ENCODE assay signal across 8 cellular contexts in the genomic region with DNA sequence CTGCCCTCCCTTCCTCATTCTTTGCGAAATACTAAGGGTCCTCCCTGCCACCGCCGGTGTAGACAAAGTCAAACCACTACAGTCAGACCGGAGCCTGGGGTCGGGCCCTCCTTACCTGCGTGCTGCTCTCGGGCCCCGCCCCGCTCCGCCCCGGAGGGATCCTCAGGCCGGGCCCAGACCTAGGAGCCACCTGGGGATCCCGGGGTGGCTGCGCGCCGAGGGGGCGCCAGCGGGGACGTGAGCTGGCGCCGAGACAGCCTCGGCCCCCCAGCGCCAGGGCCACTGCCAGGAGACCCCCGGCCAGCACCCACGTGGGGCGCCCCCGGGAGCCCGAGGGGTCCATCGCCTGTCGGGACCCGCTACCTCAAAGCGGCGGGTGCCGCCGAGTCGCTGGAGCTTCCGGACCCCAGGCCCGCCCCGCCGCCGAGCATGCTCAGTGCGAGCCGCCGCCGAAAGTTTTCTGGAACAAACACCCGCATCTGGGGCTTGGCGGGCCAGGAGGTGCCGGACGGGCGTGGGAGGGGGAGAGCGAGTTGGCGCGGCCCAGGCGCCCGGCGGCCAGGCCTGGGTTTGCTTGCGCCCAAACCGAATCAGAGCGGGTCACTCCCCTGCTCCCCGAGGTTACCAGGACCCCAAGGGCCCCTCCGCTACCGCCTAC. TPM values are rescaled to one million over a fixed set of nuclear protein-coding genes. Genes with fewer than 3 reads are reported as not detected.
DNase-seq lines count a peak whose midpoint lies in the region; ATAC-seq and TF ChIP-seq lines count a peak whose summit lies in the region.

A gene with protein sequence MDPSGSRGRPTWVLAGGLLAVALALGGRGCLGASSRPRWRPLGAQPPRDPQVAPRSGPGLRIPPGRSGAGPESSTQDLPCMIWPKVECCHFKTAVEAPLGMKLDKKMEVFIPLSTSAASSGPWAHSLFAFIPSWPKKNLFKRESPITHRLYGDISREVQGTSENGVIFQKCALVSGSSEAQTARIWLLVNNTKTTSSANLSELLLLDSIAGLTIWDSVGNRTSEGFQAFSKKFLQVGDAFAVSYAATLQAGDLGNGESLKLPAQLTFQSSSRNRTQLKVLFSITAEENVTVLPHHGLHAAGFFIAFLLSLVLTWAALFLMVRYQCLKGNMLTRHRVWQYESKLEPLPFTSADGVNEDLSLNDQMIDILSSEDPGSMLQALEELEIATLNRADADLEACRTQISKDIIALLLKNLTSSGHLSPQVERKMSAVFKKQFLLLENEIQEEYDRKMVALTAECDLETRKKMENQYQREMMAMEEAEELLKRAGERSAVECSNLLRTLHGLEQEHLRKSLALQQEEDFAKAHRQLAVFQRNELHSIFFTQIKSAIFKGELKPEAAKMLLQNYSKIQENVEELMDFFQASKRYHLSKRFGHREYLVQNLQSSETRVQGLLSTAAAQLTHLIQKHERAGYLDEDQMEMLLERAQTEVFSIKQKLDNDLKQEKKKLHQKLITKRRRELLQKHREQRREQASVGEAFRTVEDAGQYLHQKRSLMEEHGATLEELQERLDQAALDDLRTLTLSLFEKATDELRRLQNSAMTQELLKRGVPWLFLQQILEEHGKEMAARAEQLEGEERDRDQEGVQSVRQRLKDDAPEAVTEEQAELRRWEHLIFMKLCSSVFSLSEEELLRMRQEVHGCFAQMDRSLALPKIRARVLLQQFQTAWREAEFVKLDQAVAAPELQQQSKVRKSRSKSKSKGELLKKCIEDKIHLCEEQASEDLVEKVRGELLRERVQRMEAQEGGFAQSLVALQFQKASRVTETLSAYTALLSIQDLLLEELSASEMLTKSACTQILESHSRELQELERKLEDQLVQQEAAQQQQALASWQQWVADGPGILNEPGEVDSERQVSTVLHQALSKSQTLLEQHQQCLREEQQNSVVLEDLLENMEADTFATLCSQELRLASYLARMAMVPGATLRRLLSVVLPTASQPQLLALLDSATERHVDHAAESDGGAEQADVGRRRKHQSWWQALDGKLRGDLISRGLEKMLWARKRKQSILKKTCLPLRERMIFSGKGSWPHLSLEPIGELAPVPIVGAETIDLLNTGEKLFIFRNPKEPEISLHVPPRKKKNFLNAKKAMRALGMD (minus strand): TSS at position 389 of the 658 bp plus-strand sequence. CDS start 46 bp downstream, at position 343.

- peaks cover 5% of the 10 kb centered on the region for H3K4me1 Mint-ChIP-seq in activated CD4-positive, alpha-beta T cell treated with anti-CD3 and anti-CD28 coated beads, Interleukin-2, amount 10 ng/mL, durations not matched to agents 7 days and 5 days
- peaks cover 21% of the 10 kb centered on the region for H3K4me1 Mint-ChIP-seq in activated T-cell treated with anti-CD3 and anti-CD28 coated beads, Interleukin-2, amount 50 U/mL, for 72 hours (ENCODE audit: low read depth)
- peaks cover 48% of the 10 kb centered on the region for H3K4me1 Mint-ChIP-seq in nephron progenitor cell

- peak; percentile 5 for DNase-seq in activated CD4-positive, alpha-beta T cell treated with anti-CD3 and anti-CD28 coated beads, Interleukin-2, amount 50 U/mL, for 1 hour
- no peak for DNase-seq in activated CD4-positive, alpha-beta T cell treated with anti-CD3 and anti-CD28 coated beads, Interleukin-2, amount 10 ng/mL, durations not matched to agents 7 days and 5 days
- DNase-seq in activated T-cell treated with anti-CD3 and anti-CD28 coated beads, Interleukin-2, amount 50 U/mL, for 72 hours = peak; percentile 12 to 58
- peak; percentile 12 for DNase-seq in globus pallidus (ENCODE audit: low spot score)
- DNase-seq in nephron progenitor cell = peak; percentile 80
- no peak for DNase-seq in SK-N-DZ (ENCODE audit: low spot score)
- no peak for DNase-seq in effector CD8-positive, alpha-beta T cell (lab: John Stamatoyannopoulos, UW)
- DNase-seq in NCI-H128 (lab: John Stamatoyannopoulos, UW; ENCODE audit: unreplicated experiment) = no peak

- ATAC-seq in activated T-cell treated with anti-CD3 and anti-CD28 coated beads, Interleukin-2, amount 50 U/mL, for 72 hours (replicated peaks in 1 of 2) = peak in 1 of 2 donors; percentile 33

- TF ChIP-seq CTCF in nephron progenitor cell (IDR thresholded peaks at IDR 0.05) = no peak

- POLR2A ChIA-PET in activated CD4-positive, alpha-beta T cell treated with anti-CD3 and anti-CD28 coated beads, Interleukin-2, amount 10 ng/mL, durations not matched to agents 7 days and 5 days (lab: Charles Lee) = no interaction called here

- H3K4me3 Mint-ChIP-seq in activated CD4-positive, alpha-beta T cell treated with anti-CD3 and anti-CD28 coated beads, Interleukin-2, amount 10 ng/mL, durations not matched to agents 7 days and 5 days = no peak within 1 kb of the TSS
- H3K4me3 Mint-ChIP-seq in activated T-cell treated with anti-CD3 and anti-CD28 coated beads, Interleukin-2, amount 50 U/mL, for 72 hours = peak within 1 kb of the TSS; percentile 43 to 51
- H3K4me3 Mint-ChIP-seq in nephron progenitor cell = peak within 1 kb of the TSS; percentile 80

- H3K27ac Mint-ChIP-seq in activated CD4-positive, alpha-beta T cell treated with anti-CD3 and anti-CD28 coated beads, Interleukin-2, amount 10 ng/mL, durations not matched to agents 7 days and 5 days = no peak within 1 kb of the TSS
- H3K27ac Mint-ChIP-seq in activated T-cell treated with anti-CD3 and anti-CD28 coated beads, Interleukin-2, amount 50 U/mL, for 72 hours = no peak within 1 kb of the TSS
- H3K27ac Mint-ChIP-seq in nephron progenitor cell = no peak within 1 kb of the TSS

- CTCF ChIA-PET in activated CD4-positive, alpha-beta T cell treated with anti-CD3 and anti-CD28 coated beads, Interleukin-2, amount 10 ng/mL, durations not matched to agents 7 days and 5 days (lab: Charles Lee) = no interaction called here

- no peaks in the 10 kb centered on the region for H3K36me3 Mint-ChIP-seq in activated CD4-positive, alpha-beta T cell treated with anti-CD3 and anti-CD28 coated beads, Interleukin-2, amount 10 ng/mL, durations not matched to agents 7 days and 5 days (ENCODE audit: low read depth)
- peaks cover 2 to 9% of the 10 kb centered on the region in 2 donors for H3K36me3 Mint-ChIP-seq in activated T-cell treated with anti-CD3 and anti-CD28 coated beads, Interleukin-2, amount 50 U/mL, for 72 hours (ENCODE audit: insufficient read depth in 2 of 2)
- H3K36me3 Mint-ChIP-seq in nephron progenitor cell (ENCODE audit: low read depth) = peaks cover 46% of the 10 kb centered on the region

- peaks cover 3% of the 10 kb centered on the region for H3K9me3 Mint-ChIP-seq in activated CD4-positive, alpha-beta T cell treated with anti-CD3 and anti-CD28 coated beads, Interleukin-2, amount 10 ng/mL, durations not matched to agents 7 days and 5 days
- peaks cover 2 to 6% of the 10 kb centered on the region in 2 donors for H3K9me3 Mint-ChIP-seq in activated T-cell treated with anti-CD3 and anti-CD28 coated beads, Interleukin-2, amount 50 U/mL, for 72 hours
- H3K9me3 Mint-ChIP-seq in nephron progenitor cell = peaks cover 18% of the 10 kb centered on the region

- H3K27me3 Mint-ChIP-seq in activated CD4-positive, alpha-beta T cell treated with anti-CD3 and anti-CD28 coated beads, Interleukin-2, amount 10 ng/mL, durations not matched to agents 7 days and 5 days = peaks cover 46% of the 10 kb centered on the region
- peaks cover 44% of the 10 kb centered on the region for H3K27me3 Mint-ChIP-seq in activated T-cell treated with anti-CD3 and anti-CD28 coated beads, Interleukin-2, amount 50 U/mL, for 72 hours (ENCODE audit: low read depth)
- peaks cover 22% of the 10 kb centered on the region for H3K27me3 Mint-ChIP-seq in nephron progenitor cell (ENCODE audit: low read depth, poor library complexity)

RNA-seq across cellular contexts. Expression of the gene that starts here (rescaled TPM):
- total RNA-seq in activated CD4-positive, alpha-beta T cell treated with anti-CD3 and anti-CD28 coated beads, Interleukin-2, amount 10 ng/mL, durations not matched to agents 7 days and 5 days = under 1 TPM; 0.56 to 0.72 TPM
- total RNA-seq in activated T-cell treated with anti-CD3 and anti-CD28 coated beads, Interleukin-2, amount 50 U/mL, for 72 hours = 1 to 10 TPM in 1 of 2 donors, under 1 TPM in 1; 0.46 to 2.2 TPM
- polyA plus RNA-seq in SK-N-DZ (2014; cell fraction: cytosol; rRNA removed) = 1.8 and 2.1 TPM in 2 replicates
- polyA plus RNA-seq in SK-N-DZ (2014; cell fraction: nucleus; rRNA removed) = 2.4 and 2.7 TPM in 2 replicates

Comparison
In these comparisons a context has a peak if more than half of its experiments do, and no peak if none do; other contexts are left out.
1. DNase-seq: peak in activated CD4-positive, alpha-beta T cell treated with anti-CD3 and anti-CD28 coated beads, Interleukin-2, amount 50 U/mL, for 1 hour (single experiment), activated T-cell treated with anti-CD3 and anti-CD28 coated beads, Interleukin-2, amount 50 U/mL, for 72 hours (2 of 2), globus pallidus (single experiment) and nephron progenitor cell (single experiment); none in activated CD4-positive, alpha-beta T cell treated with anti-CD3 and anti-CD28 coated beads, Interleukin-2, amount 10 ng/mL, durations not matched to agents 7 days and 5 days (single experiment), SK-N-DZ (single experiment), effector CD8-positive, alpha-beta T cell (single experiment) and NCI-H128 (single experiment).